Comparison of ENCODE assay signal across 11 cellular contexts in the genomic region with DNA sequence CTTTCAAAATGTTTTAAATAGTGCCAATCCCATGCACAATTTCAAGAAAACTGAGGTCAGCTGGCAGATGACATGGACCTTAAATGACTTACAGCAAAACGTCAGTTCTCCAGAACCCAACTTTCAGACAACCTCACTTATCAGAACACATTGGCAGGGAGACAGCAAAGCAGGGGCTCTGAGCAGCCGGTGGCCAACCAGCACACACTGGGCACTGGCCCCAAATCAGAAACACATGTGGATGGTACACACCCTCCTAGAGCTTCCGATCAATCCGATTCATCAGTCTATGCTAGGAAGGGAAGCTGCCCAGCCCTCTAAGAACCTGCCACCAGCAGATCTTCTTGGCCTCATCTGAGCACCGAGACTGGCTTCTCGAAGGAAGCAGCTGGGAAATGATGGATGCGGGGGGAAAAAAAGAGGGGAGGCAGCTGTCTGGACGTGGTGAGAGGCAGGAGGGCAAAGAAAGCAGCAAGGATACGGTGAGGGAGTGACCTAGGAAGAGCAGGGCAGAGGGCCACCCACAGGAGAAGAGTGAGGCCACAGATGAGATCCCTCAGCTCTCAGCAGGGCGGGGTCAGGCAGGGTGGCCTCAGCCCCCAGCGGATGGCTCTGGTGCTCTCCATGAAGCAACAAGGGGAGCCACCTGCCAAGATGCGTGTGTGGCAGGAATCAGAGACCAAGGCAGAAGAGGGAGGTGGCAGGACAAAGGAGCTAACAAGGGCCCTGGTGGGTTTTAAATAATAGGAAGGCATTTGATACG. TPM values are rescaled to one million over a fixed set of nuclear protein-coding genes. Genes with fewer than 3 reads are reported as not detected.
DNase-seq lines count a peak whose midpoint lies in the region; ATAC-seq and TF ChIP-seq lines count a peak whose summit lies in the region.
"Had no signal": no experiment of that assay in that cellular context is flagged by ENCODE, and none has a peak within 500 bp of the region (broad histone marks: within the 10 kb centered on the region; RNA-seq: fewer than 3 reads in every experiment).

No MANE protein-coding gene starts in this region.

- H3K27me3 Mint-ChIP-seq in activated naive CD4-positive, alpha-beta T cell treated with anti-CD3 and anti-CD28 coated beads, Interleukin-2, amount 50 U/mL, for 24 hours, result no peaks in the 10 kb centered on the region

- H3K9me3 Mint-ChIP-seq in activated naive CD4-positive, alpha-beta T cell treated with anti-CD3 and anti-CD28 coated beads, Interleukin-2, amount 50 U/mL, for 24 hours, result no peaks in the 10 kb centered on the region

- H3K27ac Mint-ChIP-seq in activated naive CD4-positive, alpha-beta T cell treated with anti-CD3 and anti-CD28 coated beads, Interleukin-2, amount 50 U/mL, for 24 hours, result peak overlapping the region; percentile 95

- no peak for TF ChIP-seq CTCF in psoas muscle (IDR thresholded peaks at IDR 0.05)

- no peak overlapping the region for H3K4me3 ChIP-seq in psoas muscle
- H3K4me3 ChIP-seq: MG63 had no signal

- WGBS in psoas muscle, 3 donors, result 49 to 66% (median 57%) methylated on average over 13 of the region's 13 CpGs

- intact Hi-C loops in psoas muscle (cut with DNase I), result no loop called here

- H3K4me3 Mint-ChIP-seq in activated naive CD4-positive, alpha-beta T cell treated with anti-CD3 and anti-CD28 coated beads, Interleukin-2, amount 50 U/mL, for 24 hours, result no peak overlapping the region

- peaks cover 20% of the 10 kb centered on the region for H3K4me1 ChIP-seq in psoas muscle

- no peak overlapping the region for H3K27ac ChIP-seq in psoas muscle
- H3K27ac ChIP-seq: brain microvascular endothelial cell had no signal

- H3K4me1 Mint-ChIP-seq in activated naive CD4-positive, alpha-beta T cell treated with anti-CD3 and anti-CD28 coated beads, Interleukin-2, amount 50 U/mL, for 24 hours, result peaks cover 61% of the 10 kb centered on the region

- ATAC-seq in psoas muscle, result peak in 3 of 4 donors; percentile 35 to 63 (median 38)

- no peak for DNase-seq in activated naive CD4-positive, alpha-beta T cell treated with Interleukin-2 at 50 U/mL for 16 hours
- peak; percentile 12 for DNase-seq in MV-4-11 (lab: John Stamatoyannopoulos, UW)
- peak; percentile 38 for DNase-seq in fibroblast of peridontal ligament (ENCODE audit: extremely low read depth)
- peak in 1 of 2 donors; percentile 55 for DNase-seq in psoas muscle
- DNase-seq in DMS153 (lab: John Stamatoyannopoulos, UW), result no peak
- no peak for DNase-seq in NCI-H69 (lab: John Stamatoyannopoulos, UW)
- DNase-seq in LoVo (ENCODE audit: low spot score), result no peak
- DNase-seq: brain microvascular endothelial cell, foreskin melanocyte, MG63 had no signal

- H3K36me3 Mint-ChIP-seq in activated naive CD4-positive, alpha-beta T cell treated with anti-CD3 and anti-CD28 coated beads, Interleukin-2, amount 50 U/mL, for 24 hours, result peaks cover 10% of the 10 kb centered on the region

- no peaks in the 10 kb centered on the region for H3K27me3 ChIP-seq in psoas muscle (ENCODE audit: insufficient read depth in 3 of 3, low read length in 2 of 3)
- H3K27me3 ChIP-seq: brain microvascular endothelial cell, MG63 had no signal

- no peaks in the 10 kb centered on the region for H3K36me3 ChIP-seq in psoas muscle (ENCODE audit: insufficient read depth in 1 of 2, low read depth in 1 of 2)
- H3K36me3 ChIP-seq: brain microvascular endothelial cell, MG63 had no signal

- H3K9me3 ChIP-seq in psoas muscle, result no peaks in the 10 kb centered on the region

RNA-seq across cellular contexts. Expression of gene TAF4, which starts 32.9 kb away (rescaled TPM):
- 10 to 100 TPM; 10.7 to 17.7 (median 14.4) TPM for total RNA-seq in psoas muscle
- polyA plus RNA-seq in psoas muscle, result 1 to 10 TPM; 2.8 to 6.3 (median 3.3) TPM

Comparison
In these comparisons a context has a peak if more than half of its experiments do, and no peak if none do; other contexts are left out.
1. DNase-seq: peak in MV-4-11 (single experiment) and fibroblast of peridontal ligament (single experiment); none in activated naive CD4-positive, alpha-beta T cell treated with Interleukin-2 at 50 U/mL for 16 hours (single experiment), DMS153 (single experiment), NCI-H69 (single experiment) and LoVo (single experiment).